ENCODE assay signal across 20 cellular contexts in genomic region chr20:21713470-21713869, GRCh38. TPM values are rescaled to one million over a fixed set of nuclear protein-coding genes. Genes with fewer than 3 reads are reported as not detected.
"Had no signal": no experiment of that assay in that cellular context is flagged by ENCODE, and none has a peak within 500 bp of the region (broad histone marks: within the 10 kb centered on the region; RNA-seq: fewer than 3 reads in every experiment).

No MANE protein-coding gene starts in this region.

- H3K27ac Mint-ChIP-seq: activated CD4-positive, alpha-beta T cell treated with anti-CD3 and anti-CD28 coated beads, Interleukin-2, amount 10 ng/mL, durations not matched to agents 7 days and 5 days; activated naive CD4-positive, alpha-beta T cell treated with anti-CD3 and anti-CD28 coated beads, Interleukin-2, amount 10 ng/mL, durations not matched to agents 7 days and 5 days; activated naive CD8-positive, alpha-beta T cell treated with anti-CD3 and anti-CD28 coated beads, Interleukin-2, amount 50 U/mL, for 24 hours; brain; natural killer cell had no signal

- H3K4me1 Mint-ChIP-seq: activated CD4-positive, alpha-beta T cell treated with anti-CD3 and anti-CD28 coated beads, Interleukin-2, amount 10 ng/mL, durations not matched to agents 7 days and 5 days; activated naive CD4-positive, alpha-beta T cell treated with anti-CD3 and anti-CD28 coated beads, Interleukin-2, amount 10 ng/mL, durations not matched to agents 7 days and 5 days; activated naive CD8-positive, alpha-beta T cell treated with anti-CD3 and anti-CD28 coated beads, Interleukin-2, amount 50 U/mL, for 24 hours; brain; natural killer cell had no signal

- H3K36me3 Mint-ChIP-seq: activated naive CD4-positive, alpha-beta T cell treated with anti-CD3 and anti-CD28 coated beads, Interleukin-2, amount 10 ng/mL, durations not matched to agents 7 days and 5 days; brain; natural killer cell; stimulated activated naive B cell treated with anti-CD40 and anti-IgM and Interleukin-4, amounts not matched to agents 10 μg/mL and 1 μg/mL and 100 μg/mL, for 72 hours had no signal

- H3K4me1 ChIP-seq: gastrocnemius medialis, lower lobe of right lung had no signal

- DNase-seq: activated CD4-positive, alpha-beta T cell treated with anti-CD3 and anti-CD28 coated beads, Interleukin-2, amount 10 ng/mL, durations not matched to agents 7 days and 5 days; activated CD8-positive, alpha-beta memory T cell treated with anti-CD3 and anti-CD28 coated beads, Interleukin-2, amount 50 U/mL, for 4 hours; activated naive CD4-positive, alpha-beta T cell treated with anti-CD3 and anti-CD28 coated beads, Interleukin-2, amount 10 ng/mL, durations not matched to agents 7 days and 5 days; activated naive CD8-positive, alpha-beta T cell treated with anti-CD3 and anti-CD28 coated beads, Interleukin-2, amount 50 U/mL, for 24 hours; activated T-cell treated with anti-CD3 and anti-CD28 coated beads, Interleukin-2, amount 50 U/mL, for 4 hours; anterior cingulate cortex; central memory CD4-positive, alpha-beta T cell; cortex of kidney; gastrocnemius medialis; heart left ventricle; lower lobe of right lung; natural killer cell; stimulated activated naive B cell treated with anti-CD40 and anti-IgM and Interleukin-4, amounts not matched to agents 10 μg/mL and 1 μg/mL and 100 μg/mL, for 72 hours; uterus had no signal

- H3K36me3 ChIP-seq: gastrocnemius medialis, heart left ventricle, lower lobe of right lung, thoracic aorta, uterus had no signal

- H3K4me3 ChIP-seq: gastrocnemius medialis, lower lobe of right lung, thoracic aorta, uterus had no signal

- ATAC-seq: activated CD4-positive, CD25-positive, alpha-beta regulatory T cell treated with anti-CD3 and anti-CD28 coated beads, Interleukin-2, amount 50 U/mL, for 24 hours; activated naive CD8-positive, alpha-beta T cell treated with anti-CD3 and anti-CD28 coated beads, Interleukin-2, amount 50 U/mL, for 24 hours; esophagus mucosa; gastrocnemius medialis; heart left ventricle; natural killer cell; stimulated activated naive B cell treated with anti-CD40 and anti-IgM and Interleukin-4, amounts not matched to agents 10 μg/mL and 1 μg/mL and 100 μg/mL, for 72 hours had no signal

- H3K9me3 Mint-ChIP-seq: activated CD4-positive, alpha-beta T cell treated with anti-CD3 and anti-CD28 coated beads, Interleukin-2, amount 10 ng/mL, durations not matched to agents 7 days and 5 days; activated naive CD4-positive, alpha-beta T cell treated with anti-CD3 and anti-CD28 coated beads, Interleukin-2, amount 10 ng/mL, durations not matched to agents 7 days and 5 days; activated naive CD8-positive, alpha-beta T cell treated with anti-CD3 and anti-CD28 coated beads, Interleukin-2, amount 50 U/mL, for 24 hours; activated T-cell treated with anti-CD3 and anti-CD28 coated beads, Interleukin-2, amount 50 U/mL, for 4 hours; stimulated activated naive B cell treated with anti-CD40 and anti-IgM and Interleukin-4, amounts not matched to agents 10 μg/mL and 1 μg/mL and 100 μg/mL, for 72 hours had no signal

- H3K9me3 ChIP-seq: gastrocnemius medialis, heart left ventricle, lower lobe of right lung, thoracic aorta, uterus had no signal

- H3K27ac ChIP-seq: gastrocnemius medialis, heart left ventricle, lower lobe of right lung, thoracic aorta, uterus had no signal

- H3K4me3 Mint-ChIP-seq: activated CD4-positive, alpha-beta T cell treated with anti-CD3 and anti-CD28 coated beads, Interleukin-2, amount 10 ng/mL, durations not matched to agents 7 days and 5 days; activated naive CD4-positive, alpha-beta T cell treated with anti-CD3 and anti-CD28 coated beads, Interleukin-2, amount 10 ng/mL, durations not matched to agents 7 days and 5 days; activated naive CD8-positive, alpha-beta T cell treated with anti-CD3 and anti-CD28 coated beads, Interleukin-2, amount 50 U/mL, for 24 hours; activated T-cell treated with anti-CD3 and anti-CD28 coated beads, Interleukin-2, amount 50 U/mL, for 4 hours; brain; natural killer cell; stimulated activated naive B cell treated with anti-CD40 and anti-IgM and Interleukin-4, amounts not matched to agents 10 μg/mL and 1 μg/mL and 100 μg/mL, for 72 hours had no signal

RNA-seq across cellular contexts. Expression of gene PAX1, which starts 8.0 kb away (rescaled TPM):
- total RNA-seq: activated CD4-positive, alpha-beta T cell treated with anti-CD3 and anti-CD28 coated beads, Interleukin-2, amount 10 ng/mL, durations not matched to agents 7 days and 5 days; activated T-cell treated with anti-CD3 and anti-CD28 coated beads, Interleukin-2, amount 50 U/mL, for 4 hours; esophagus mucosa; lower lobe of right lung; natural killer cell; T-helper 1 cell treated with Interleukin-12 subunit alpha and Interleukin-12 subunit beta and Interleukin-4 antibody, amounts not matched to agents 30 ng/mL and 1 ng/mL, for 36 hours; thoracic aorta; uterus had no signal
- polyA plus RNA-seq: heart left ventricle, keratinocyte had no signal
